In the genomic region with DNA sequence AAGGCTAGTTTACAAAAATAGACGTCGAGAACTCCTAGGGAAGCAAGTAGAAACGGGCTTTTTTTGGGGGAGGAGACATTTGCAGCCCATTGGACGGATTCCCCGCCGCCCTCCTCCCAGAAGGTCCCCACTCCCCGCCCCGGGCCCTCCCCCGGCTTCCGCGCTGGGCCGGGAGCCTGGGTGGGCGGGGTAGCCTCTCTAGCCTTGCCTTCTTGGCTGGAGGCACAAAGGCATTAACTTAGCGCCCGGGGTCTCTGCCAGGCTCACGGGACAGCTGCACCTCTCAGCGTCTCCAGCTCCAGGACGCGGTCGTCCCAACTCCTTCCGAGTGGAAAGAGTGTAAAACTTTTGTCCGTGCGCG, we compare ENCODE assay signal across 8 cellular contexts. TPM values are rescaled to one million over a fixed set of nuclear protein-coding genes. Genes with fewer than 3 reads are reported as not detected.
DNase-seq lines count a peak whose midpoint lies in the region; ATAC-seq and TF ChIP-seq lines count a peak whose summit lies in the region.

A gene with protein sequence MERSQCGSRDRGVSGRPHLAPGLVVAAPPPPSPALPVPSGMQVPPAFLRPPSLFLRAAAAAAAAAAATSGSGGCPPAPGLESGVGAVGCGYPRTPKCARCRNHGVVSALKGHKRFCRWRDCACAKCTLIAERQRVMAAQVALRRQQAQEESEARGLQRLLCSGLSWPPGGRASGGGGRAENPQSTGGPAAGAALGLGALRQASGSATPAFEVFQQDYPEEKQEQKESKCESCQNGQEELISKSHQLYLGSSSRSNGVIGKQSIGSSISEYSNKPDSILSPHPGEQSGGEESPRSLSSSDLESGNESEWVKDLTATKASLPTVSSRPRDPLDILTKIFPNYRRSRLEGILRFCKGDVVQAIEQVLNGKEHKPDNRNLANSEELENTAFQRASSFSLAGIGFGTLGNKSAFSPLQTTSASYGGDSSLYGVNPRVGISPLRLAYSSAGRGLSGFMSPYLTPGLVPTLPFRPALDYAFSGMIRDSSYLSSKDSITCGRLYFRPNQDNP (plus strand): TSS at position 236 of the 361 bp plus-strand sequence. CDS start 242 bp downstream, outside the sequence.

- no peaks in the 10 kb centered on the region for H3K36me3 ChIP-seq in iPS DF 6.9 (ENCODE audit: control insufficient read depth, insufficient read depth, low read length)
- no peaks in the 10 kb centered on the region for H3K36me3 ChIP-seq in rectal smooth muscle tissue (ENCODE audit: control insufficient read depth, insufficient read depth, low read length)

- H3K27ac ChIP-seq in iPS DF 6.9 (ENCODE audit: low read length): no peak within 1 kb of the TSS
- H3K27ac ChIP-seq in rectal smooth muscle tissue (ENCODE audit: low read depth, low read length): peak within 1 kb of the TSS; percentile 80

- peak; percentile 71 for DNase-seq in EL
- no peak for DNase-seq in HFF-Myc (ENCODE audit: extremely low read depth, low read depth)
- peak; percentile 96 to 98 for DNase-seq in NCI-H446 (lab: John Stamatoyannopoulos, UW)
- DNase-seq in iPS DF 6.9 (ENCODE audit: low read depth, low spot score): no peak

- peaks cover 12% of the 10 kb centered on the region for H3K4me1 Mint-ChIP-seq in brain

- ATAC-seq in HG02973 (IDR thresholded peaks at IDR 0.05; ENCODE audit: unreplicated experiment): no peak
- no peak for ATAC-seq in HG02938 (IDR thresholded peaks at IDR 0.05; ENCODE audit: unreplicated experiment)

- no peaks in the 10 kb centered on the region for H3K9me3 ChIP-seq in iPS DF 6.9 (ENCODE audit: control insufficient read depth, insufficient read depth, low read length)

- peaks cover 0 to 7% (median 5%) of the 10 kb centered on the region in 5 experiments for H3K9me3 Mint-ChIP-seq in brain

- peak within 1 kb of the TSS; percentile 14 for H3K9ac ChIP-seq in rectal smooth muscle tissue (ENCODE audit: low read length)

- H3K4me3 ChIP-seq in HFF-Myc (replicated peaks; ENCODE audit: low read depth, low read length) (peak within 1 kb of the TSS; percentile 41), iPS DF 6.9 (ENCODE audit: low read length) (peak within 1 kb of the TSS; percentile 76), rectal smooth muscle tissue (ENCODE audit: low read length) (peak within 1 kb of the TSS; percentile 83)

- no peak for TF ChIP-seq CTCF in HFF-Myc (IDR thresholded peaks at IDR 0.05; ENCODE audit: low read depth, low read length, missing control alignments)
- no peak for TF ChIP-seq CTCF in brain (conservative IDR thresholded peaks at IDR 0.05)

- peak within 1 kb of the TSS; percentile 83 to 86 (median 85) for H3K4me3 Mint-ChIP-seq in brain

- H3K27me3 Mint-ChIP-seq in brain: peaks cover 30% of the 10 kb centered on the region

- H3K27ac Mint-ChIP-seq in brain: peak within 1 kb of the TSS in 1 of 5 experiments; percentile 95

- H3K4me1 ChIP-seq in iPS DF 6.9 (ENCODE audit: control insufficient read depth, insufficient read depth, low read length) (no peaks in the 10 kb centered on the region), rectal smooth muscle tissue (ENCODE audit: control insufficient read depth, insufficient read depth, low read length) (no peaks in the 10 kb centered on the region)

- H3K27me3 ChIP-seq in iPS DF 6.9 (ENCODE audit: control insufficient read depth, insufficient read depth, low read length) (no peaks in the 10 kb centered on the region), rectal smooth muscle tissue (ENCODE audit: control insufficient read depth, insufficient read depth, low read length) (peaks cover 2% of the 10 kb centered on the region)

- no peaks in the 10 kb centered on the region for H3K36me3 Mint-ChIP-seq in brain

- WGBS in iPS DF 6.9 (ENCODE audit: insufficient coverage, insufficient read length): no CpG with 5 or more reads among the region's 24 CpGs

RNA-seq across cellular contexts. Expression of the gene that starts here (rescaled TPM):
- polyA plus RNA-seq in brain (ENCODE audit: insufficient read depth, low read depth, low replicate concordance): 0.48 TPM

Comparison
In these comparisons a context has a peak if more than half of its experiments do, and no peak if none do; other contexts are left out.
1. DNase-seq: peak in EL (single experiment) and NCI-H446 (2 of 2); none in HFF-Myc (single experiment) and iPS DF 6.9 (single experiment).
2. Peak in every context shown above with its lines, with median percentiles within 50 percentile points of each other: H3K4me3 ChIP-seq.